33 cellular contexts compared by ENCODE assay signal in genomic region chr12:67290378-67290777, GRCh38.
"Had no signal": no experiment of that assay in that cellular context is flagged by ENCODE, and none has a peak within 500 bp of the region (broad histone marks: within the 10 kb centered on the region; RNA-seq: fewer than 3 reads in every experiment).

No MANE protein-coding gene starts in this region.

- DNase-seq: activated B cell treated with CpG ODN at 0.5 μM for 24 hours; activated CD4-positive, alpha-beta memory T cell treated with anti-CD3 and anti-CD28 coated beads, Interleukin-2, amount 10 ng/mL, durations not matched to agents 7 days and 5 days; activated CD4-positive, alpha-beta T cell treated with anti-CD3 and anti-CD28 coated beads, Interleukin-2, amount 10 ng/mL, durations not matched to agents 7 days and 5 days; activated CD4-positive, alpha-beta T cell treated with anti-CD3 and anti-CD28 coated beads, Interleukin-2, amount 50 U/mL, for 4 hours; activated CD8-positive, alpha-beta memory T cell treated with anti-CD3 and anti-CD28 coated beads, Interleukin-2, amount 50 U/mL, for 48 hours; activated gamma-delta T cell; activated naive CD4-positive, alpha-beta T cell; activated naive CD4-positive, alpha-beta T cell treated with anti-CD3 and anti-CD28 coated beads, Interleukin-2, amount 10 ng/mL, durations not matched to agents 7 days and 5 days; activated naive CD8-positive, alpha-beta T cell treated with anti-CD3 and anti-CD28 coated beads, Interleukin-2, amount 10 ng/mL, durations not matched to agents 7 days and 5 days; activated T-cell treated with anti-CD3 and anti-CD28 coated beads for 4 hours; activated T-cell treated with anti-CD3 and anti-CD28 coated beads, Interleukin-2, amount 50 U/mL, for 24 hours; activated T-cell treated with anti-CD3 and anti-CD28 coated beads, Interleukin-2, amount 50 U/mL, for 72 hours; central memory CD4-positive, alpha-beta T cell; dorsolateral prefrontal cortex; effector memory CD4-positive, alpha-beta T cell; endodermal cell; erythroblast; foreskin keratinocyte; gastrocnemius medialis; glutamatergic neuron; heart left ventricle; T-cell; T1000; WERI-Rb-1 had no signal

- H3K4me3 Mint-ChIP-seq: activated B cell treated with CpG ODN at 0.5 μM for 24 hours; activated CD4-positive, alpha-beta memory T cell treated with anti-CD3 and anti-CD28 coated beads, Interleukin-2, amount 10 ng/mL, durations not matched to agents 7 days and 5 days; activated CD4-positive, alpha-beta T cell treated with anti-CD3 and anti-CD28 coated beads, Interleukin-2, amount 10 ng/mL, durations not matched to agents 7 days and 5 days; activated naive CD4-positive, alpha-beta T cell treated with anti-CD3 and anti-CD28 coated beads, Interleukin-2, amount 10 ng/mL, durations not matched to agents 7 days and 5 days; activated naive CD8-positive, alpha-beta T cell treated with anti-CD3 and anti-CD28 coated beads, Interleukin-2, amount 10 ng/mL, durations not matched to agents 7 days and 5 days; activated T-cell treated with anti-CD3 and anti-CD28 coated beads, Interleukin-2, amount 50 U/mL, for 24 hours; activated T-cell treated with anti-CD3 and anti-CD28 coated beads, Interleukin-2, amount 50 U/mL, for 72 hours; brain; dendritic cell treated with granulocyte-macrophage colony-stimulating factor and Interleukin-4, amounts not matched to agents 40 ng/mL and 50 ng/mL, for 4 days; endodermal cell; T-cell; T-helper 1 cell treated with Interleukin-12 subunit alpha and Interleukin-12 subunit beta and Interleukin-4 antibody, amounts not matched to agents 30 μg/mL and 1 μg/mL, for 36 hours; T-helper 2 cell treated with Interferon-gamma antibody and Interleukin-4, amounts not matched to agents 5 μg/mL and 100 μg/mL, for 36 hours had no signal

- H3K9me3 Mint-ChIP-seq: activated B cell treated with CpG ODN at 0.5 μM for 24 hours; activated CD4-positive, alpha-beta memory T cell treated with anti-CD3 and anti-CD28 coated beads, Interleukin-2, amount 10 ng/mL, durations not matched to agents 7 days and 5 days; activated CD4-positive, alpha-beta T cell treated with anti-CD3 and anti-CD28 coated beads, Interleukin-2, amount 10 ng/mL, durations not matched to agents 7 days and 5 days; activated naive CD4-positive, alpha-beta T cell treated with anti-CD3 and anti-CD28 coated beads, Interleukin-2, amount 10 ng/mL, durations not matched to agents 7 days and 5 days; activated naive CD4-positive, alpha-beta T cell treated with anti-CD3 and anti-CD28 coated beads, Interleukin-2, amount 50 U/mL, for 72 hours; activated T-cell treated with anti-CD3 and anti-CD28 coated beads, Interleukin-2, amount 50 U/mL, for 24 hours; activated T-cell treated with anti-CD3 and anti-CD28 coated beads, Interleukin-2, amount 50 U/mL, for 72 hours; dendritic cell treated with granulocyte-macrophage colony-stimulating factor and Interleukin-4, amounts not matched to agents 40 ng/mL and 50 ng/mL, for 4 days; endodermal cell; T-cell; T-helper 1 cell treated with Interleukin-12 subunit alpha and Interleukin-12 subunit beta and Interleukin-4 antibody, amounts not matched to agents 30 μg/mL and 1 μg/mL, for 36 hours; T-helper 2 cell treated with Interferon-gamma antibody and Interleukin-4, amounts not matched to agents 5 μg/mL and 100 μg/mL, for 36 hours had no signal

- H3K27me3 Mint-ChIP-seq: activated B cell treated with CpG ODN at 0.5 μM for 24 hours; activated CD4-positive, alpha-beta memory T cell treated with anti-CD3 and anti-CD28 coated beads, Interleukin-2, amount 10 ng/mL, durations not matched to agents 7 days and 5 days; activated CD4-positive, alpha-beta T cell treated with anti-CD3 and anti-CD28 coated beads, Interleukin-2, amount 10 ng/mL, durations not matched to agents 7 days and 5 days; activated naive CD4-positive, alpha-beta T cell treated with anti-CD3 and anti-CD28 coated beads, Interleukin-2, amount 10 ng/mL, durations not matched to agents 7 days and 5 days; activated naive CD8-positive, alpha-beta T cell treated with anti-CD3 and anti-CD28 coated beads, Interleukin-2, amount 10 ng/mL, durations not matched to agents 7 days and 5 days; activated T-cell treated with anti-CD3 and anti-CD28 coated beads, Interleukin-2, amount 50 U/mL, for 24 hours; brain; dendritic cell treated with granulocyte-macrophage colony-stimulating factor and Interleukin-4, amounts not matched to agents 40 ng/mL and 50 ng/mL, for 4 days; T-cell had no signal

- H3K9me3 ChIP-seq: ascending aorta, breast epithelium, esophagus muscularis mucosa, gastrocnemius medialis, heart left ventricle had no signal

- ATAC-seq: activated CD4-positive, CD25-positive, alpha-beta regulatory T cell treated with anti-CD3 and anti-CD28 coated beads, Interleukin-2, amount 50 U/mL, for 24 hours; activated naive CD4-positive, alpha-beta T cell treated with anti-CD3 and anti-CD28 coated beads, Interleukin-2, amount 50 U/mL, for 72 hours; activated T-cell treated with anti-CD3 and anti-CD28 coated beads, Interleukin-2, amount 50 U/mL, for 72 hours; foreskin keratinocyte; gastrocnemius medialis; heart left ventricle; T-cell had no signal

- H3K27ac Mint-ChIP-seq: activated B cell treated with CpG ODN at 0.5 μM for 24 hours; activated CD4-positive, alpha-beta memory T cell treated with anti-CD3 and anti-CD28 coated beads, Interleukin-2, amount 10 ng/mL, durations not matched to agents 7 days and 5 days; activated naive CD4-positive, alpha-beta T cell treated with anti-CD3 and anti-CD28 coated beads, Interleukin-2, amount 10 ng/mL, durations not matched to agents 7 days and 5 days; activated naive CD4-positive, alpha-beta T cell treated with anti-CD3 and anti-CD28 coated beads, Interleukin-2, amount 50 U/mL, for 72 hours; activated naive CD8-positive, alpha-beta T cell treated with anti-CD3 and anti-CD28 coated beads, Interleukin-2, amount 10 ng/mL, durations not matched to agents 7 days and 5 days; dendritic cell treated with granulocyte-macrophage colony-stimulating factor and Interleukin-4, amounts not matched to agents 40 ng/mL and 50 ng/mL, for 4 days; endodermal cell; T-cell; T-helper 1 cell treated with Interleukin-12 subunit alpha and Interleukin-12 subunit beta and Interleukin-4 antibody, amounts not matched to agents 30 μg/mL and 1 μg/mL, for 36 hours; T-helper 2 cell treated with Interferon-gamma antibody and Interleukin-4, amounts not matched to agents 5 μg/mL and 100 μg/mL, for 36 hours had no signal
